ENCODE assay signal across 2 cellular contexts in the genomic region with DNA sequence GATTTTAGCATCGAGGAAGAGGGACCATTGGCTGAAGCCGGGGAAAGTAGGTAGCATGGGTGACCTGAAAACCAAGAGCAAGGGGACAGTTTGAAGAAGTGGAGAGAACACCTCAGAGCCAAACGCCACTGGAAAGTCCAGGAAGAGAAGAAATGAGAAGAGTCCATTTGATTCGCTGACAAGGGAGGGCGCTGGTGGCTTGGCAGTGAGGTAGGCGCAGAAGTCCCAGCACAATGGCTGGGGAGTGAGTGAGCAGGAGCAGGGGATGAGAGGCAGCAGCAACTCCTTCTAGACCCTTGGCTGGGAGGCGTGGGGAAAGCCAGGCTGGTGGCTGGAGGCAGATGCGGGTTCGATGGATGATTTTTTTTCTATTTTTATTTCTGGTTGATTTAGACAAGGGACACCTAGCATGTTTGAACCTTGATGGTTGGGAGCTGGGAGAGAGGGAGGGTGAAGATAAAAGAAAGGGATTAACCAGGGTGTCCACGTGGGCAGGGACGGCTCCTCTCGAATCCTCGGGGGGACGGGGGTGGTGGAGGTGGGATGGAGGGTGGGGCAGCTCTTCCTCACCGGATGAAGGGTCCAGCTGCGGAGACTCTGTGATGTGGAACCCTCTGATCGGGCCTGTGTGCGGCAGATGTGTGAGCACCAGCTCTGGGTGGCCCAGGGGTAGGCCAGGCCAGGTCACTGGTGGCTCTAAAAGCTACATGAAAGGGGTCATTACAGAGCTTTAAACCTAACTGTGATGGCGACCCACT.
TF ChIP-seq lines count a peak whose summit lies in the region.

No MANE protein-coding gene starts in this region.

TF ChIP-seq in SK-N-SH, 30 proteins besides CTCF, POLR2A, EP300 and RAD21:
- no peak for TF ChIP-seq TCF12 (IDR thresholded peaks at IDR 0.05)
- TF ChIP-seq FOXM1 (IDR thresholded peaks at IDR 0.05; ENCODE audit: low read depth) = no peak
- TF ChIP-seq SMC3 (IDR thresholded peaks at IDR 0.05; ENCODE audit: low read depth, low read length) = peak; percentile 43
- TF ChIP-seq POLR2AphosphoS5 (IDR thresholded peaks at IDR 0.05; ENCODE audit: low read depth, low read length) = no peak

TF ChIP-seq in endothelial cell of umbilical vein, 7 proteins besides CTCF, POLR2A, EP300 and RAD21:
- TF ChIP-seq GATA2 (IDR thresholded peaks at IDR 0.05; ENCODE audit: insufficient read depth, insufficient read length, low read depth, low read length) (no peak), FOS (IDR thresholded peaks at IDR 0.05; ENCODE audit: borderline replicate concordance, insufficient read depth, low read length) (no peak)
